Comparison of ENCODE assay signal across 1 cellular context in genomic region chr19:17451820-17452219, GRCh38.
TF ChIP-seq lines count a peak whose summit lies in the region.

No MANE protein-coding gene starts in this region.

TF ChIP-seq in HepG2, 621 proteins besides CTCF, POLR2A, EP300 and RAD21:
- TF ChIP-seq ZNF768 (CRISPR knock-in tag; IDR thresholded peaks at IDR 0.05) (peak; percentile 80; the same call in 1 of the 2 replicates), NFYB (CRISPR knock-in tag; IDR thresholded peaks at IDR 0.05) (no peak), TIGD3 (CRISPR knock-in tag; IDR thresholded peaks at IDR 0.05; ENCODE audit: borderline replicate concordance) (no peak)
